10 cellular contexts compared by ENCODE assay signal in genomic region chr2:174752403-174753037, GRCh38. TPM values are rescaled to one million over a fixed set of nuclear protein-coding genes. Genes with fewer than 3 reads are reported as not detected.
DNase-seq lines count a peak whose midpoint lies in the region; ATAC-seq and TF ChIP-seq lines count a peak whose summit lies in the region.
"Had no signal": no experiment of that assay in that cellular context is flagged by ENCODE, and none has a peak within 500 bp of the region (broad histone marks: within the 10 kb centered on the region; RNA-seq: fewer than 3 reads in every experiment).

No MANE protein-coding gene starts in this region.

- no peaks in the 10 kb centered on the region for H3K79me2 ChIP-seq in GM23248 (ENCODE audit: insufficient read depth)

- H3F3A ChIP-seq in GM23248 (ENCODE audit: insufficient read depth): no peaks in the 10 kb centered on the region

- TF ChIP-seq POLR2A in esophagus muscularis mucosa (IDR thresholded peaks at IDR 0.05; ENCODE audit: low read depth): no peak

- TF ChIP-seq EP300 in esophagus muscularis mucosa (IDR thresholded peaks at IDR 0.05): no peak

- H3K9me2 ChIP-seq in GM23248 (ENCODE audit: insufficient read depth): no peaks in the 10 kb centered on the region

- H3K27ac ChIP-seq in esophagus muscularis mucosa (replicated peaks in 1 of 4) (no peak overlapping the region), GM23248 (no peak overlapping the region)
- H3K27ac ChIP-seq: SK-N-MC had no signal

- peak; percentile 46 for DNase-seq in HFFc6
- peak; percentile 33 for DNase-seq in NAMALWA (ENCODE audit: low spot score)
- peak; percentile 88 for DNase-seq in kidney tubule cell (ENCODE audit: low spot score)
- no peak for DNase-seq in esophagus muscularis mucosa (ENCODE audit: extremely low spot score)
- DNase-seq in NCI-H748 (lab: John Stamatoyannopoulos, UW; ENCODE audit: unreplicated experiment): no peak
- no peak for DNase-seq in SW480 (ENCODE audit: low spot score)
- no peak for DNase-seq in GM23248

- TF ChIP-seq CTCF in HFFc6 (IDR thresholded peaks at IDR 0.05): no peak
- no peak for TF ChIP-seq CTCF in esophagus muscularis mucosa (IDR thresholded peaks at IDR 0.05)

- no peaks in the 10 kb centered on the region for H3K27me3 Mint-ChIP-seq in HFFc6 (ENCODE audit: insufficient read depth)

- intact Hi-C loops in esophagus muscularis mucosa (cut with DNase I): no loop called here

- no peak overlapping the region for H3K9ac ChIP-seq in GM23248

- H3K9me3 ChIP-seq in esophagus muscularis mucosa: no peaks in the 10 kb centered on the region
- no peaks in the 10 kb centered on the region for H3K9me3 ChIP-seq in GM23248 (ENCODE audit: low read depth)

- H3K27me3 ChIP-seq in esophagus muscularis mucosa (no peaks in the 10 kb centered on the region), GM23248 (replicated peaks; ENCODE audit: insufficient read depth) (no peaks in the 10 kb centered on the region)

- H4K20me1 ChIP-seq in GM23248 (ENCODE audit: insufficient read depth): no peaks in the 10 kb centered on the region

- H3K4me3 ChIP-seq in esophagus muscularis mucosa (no peak overlapping the region), GM23248 (no peak overlapping the region)
- H3K4me3 ChIP-seq: SK-N-MC had no signal

- no peak overlapping the region for H3K4me2 ChIP-seq in GM23248 (ENCODE audit: unreplicated experiment)

- H2AFZ ChIP-seq in GM23248: no peak overlapping the region

- peak; percentile 88 for ATAC-seq in GM18873 (IDR thresholded peaks at IDR 0.05; ENCODE audit: low FRiP score, unreplicated experiment)

- H3K36me3 Mint-ChIP-seq in HFFc6 (ENCODE audit: low read depth): no peaks in the 10 kb centered on the region

- WGBS in esophagus muscularis mucosa: 91% methylated on average over 4 of the region's 4 CpGs
- 79 to 89% methylated on average over 4 of the region's 4 CpGs for WGBS in GM23248 (ENCODE audit: low coverage in 1 of 2, low lambda C conversion rate in 2 of 2, missing lambda C conversion rate in 2 of 2), 2 experiments

- H3K36me3 ChIP-seq in esophagus muscularis mucosa: no peaks in the 10 kb centered on the region
- H3K36me3 ChIP-seq in GM23248 (ENCODE audit: low read depth): no peaks in the 10 kb centered on the region

- H3K4me1 Mint-ChIP-seq in HFFc6 (ENCODE audit: low read depth): peaks cover 24% of the 10 kb centered on the region

- H3K27ac Mint-ChIP-seq in HFFc6: peak overlapping the region; percentile 67
- H3K27ac Mint-ChIP-seq: nephron had no signal

- in situ Hi-C loops in GM23248 (cut with MboI): no loop called here

- no peaks in the 10 kb centered on the region for H3K9me3 Mint-ChIP-seq in HFFc6
- H3K9me3 Mint-ChIP-seq: nephron had no signal

- H3K4me3 Mint-ChIP-seq in HFFc6: peak overlapping the region; percentile 27
- H3K4me3 Mint-ChIP-seq: nephron had no signal

- peaks cover 0 to 4% (median 0%) of the 10 kb centered on the region in 4 donors for H3K4me1 ChIP-seq in esophagus muscularis mucosa
- H3K4me1 ChIP-seq in GM23248 (ENCODE audit: insufficient read depth): no peaks in the 10 kb centered on the region; the same call in 1 of the 2 replicates

RNA-seq across cellular contexts. Expression of gene CHRNA1, which starts 11.8 kb away (rescaled TPM):
- total RNA-seq in HFFc6 (2021; fragmentation: NEBNext Ultra II Directional; extraction: Animal tissue kit (Norgen Biotek cat#: 25700)): under 1 TPM in 1 of 6 experiments, not detected in 5; 0.14 TPM
- total RNA-seq in esophagus muscularis mucosa: not detected
- total RNA-seq in GM23248 (2014; rRNA removed; shearing (Covaris generic)): not detected in 2 replicates
- polyA plus RNA-seq in GM23248 (2016; fragmentation: Nextera tagmentation; extraction: Ambion mirVana): 0.16 and 0.27 TPM in 2 replicates

Comparison
In these comparisons a context has a peak if more than half of its experiments do, and no peak if none do; other contexts are left out.
1. DNase-seq: peak in HFFc6 (single experiment), NAMALWA (single experiment) and kidney tubule cell (single experiment); none in esophagus muscularis mucosa (single experiment), NCI-H748 (single experiment), SW480 (single experiment) and GM23248 (single experiment).